1 cellular context compared by ENCODE assay signal in genomic region chr5:154519375-154519774, GRCh38.
TF ChIP-seq lines count a peak whose summit lies in the region.

No MANE protein-coding gene starts in this region.

TF ChIP-seq in HepG2, 621 proteins besides CTCF, POLR2A, EP300 and RAD21 (continued from another document):
- TF ChIP-seq AFF4 (CRISPR knock-in tag; IDR thresholded peaks at IDR 0.05) (no peak), TBL1XR1 (IDR thresholded peaks at IDR 0.05; ENCODE audit: borderline replicate concordance, low read length, partially characterized antibody) (no peak), DPF2 (CRISPR knock-in tag; IDR thresholded peaks at IDR 0.05; ENCODE audit: borderline replicate concordance, low read depth) (no peak), MTF2 (CRISPR knock-in tag; IDR thresholded peaks at IDR 0.05; ENCODE audit: borderline replicate concordance) (no peak), ZNF337 (CRISPR knock-in tag; IDR thresholded peaks at IDR 0.05; ENCODE audit: borderline replicate concordance, low read depth) (no peak), SKI (IDR thresholded peaks at IDR 0.05; ENCODE audit: partially characterized antibody) (no peak), MYNN (CRISPR knock-in tag; IDR thresholded peaks at IDR 0.05; ENCODE audit: low read depth) (no peak), KMT2A (CRISPR knock-in tag; IDR thresholded peaks at IDR 0.05) (no peak), ZNF10 (CRISPR knock-in tag; IDR thresholded peaks at IDR 0.05; ENCODE audit: borderline replicate concordance, low read depth) (no peak), SOX6 (IDR thresholded peaks at IDR 0.05) (no peak), SOX6 (CRISPR knock-in tag; IDR thresholded peaks at IDR 0.05) (no peak), ZNF678 (CRISPR knock-in tag; IDR thresholded peaks at IDR 0.05) (no peak), SSRP1 (CRISPR knock-in tag; IDR thresholded peaks at IDR 0.05) (no peak), CREM (IDR thresholded peaks at IDR 0.05) (no peak), CREM (CRISPR knock-in tag; IDR thresholded peaks at IDR 0.05) (no peak), ZNF652 (CRISPR knock-in tag; IDR thresholded peaks at IDR 0.05; ENCODE audit: borderline replicate concordance, low read depth) (no peak), CENPX (CRISPR knock-in tag; IDR thresholded peaks at IDR 0.05) (no peak), ZNF33A (CRISPR knock-in tag; IDR thresholded peaks at IDR 0.05; ENCODE audit: borderline replicate concordance) (no peak), ONECUT2 (CRISPR knock-in tag; IDR thresholded peaks at IDR 0.05) (no peak)
